In genomic region chr19:29194658-29195057, GRCh38 we compare ENCODE assay signal across 18 cellular contexts.
"Had no signal": no experiment of that assay in that cellular context is flagged by ENCODE, and none has a peak within 500 bp of the region (broad histone marks: within the 10 kb centered on the region; RNA-seq: fewer than 3 reads in every experiment).

No MANE protein-coding gene starts in this region.

- FAIRE-seq: RCC 7860 had no signal

- DNase-seq: KBM-7, NCI-H1092 treated with DMSO at 0.1 percent for 48 hours, NCI-H1436, NCI-H187, NCI-H2029, NCI-H2081 treated with DMSO at 0.1 percent for 48 hours, NCI-H2171, NCI-H226, NCI-H446, NCI-H510A, NCI-H524 treated with DMSO at 0.1 percent for 48 hours, NCI-H69, NCI-H774, RPMI8226, SHP77 treated with DMSO at 0.1 percent for 48 hours, SJCRH30 had no signal

- H3K27ac ChIP-seq: SJCRH30 had no signal

- ATAC-seq: SK-N-SH treated with all-trans-retinoic acid at 6 μM for 48 hours had no signal

- H3K36me3 ChIP-seq: SJCRH30 had no signal

- H3K4me3 ChIP-seq: SJCRH30 had no signal

- H3K9me3 ChIP-seq: SJCRH30 had no signal

- H3K4me1 ChIP-seq: SJCRH30 had no signal
